ENCODE assay signal across 8 cellular contexts in genomic region chr11:125110506-125110905, GRCh38. TPM values are rescaled to one million over a fixed set of nuclear protein-coding genes. Genes with fewer than 3 reads are reported as not detected.
DNase-seq lines count a peak whose midpoint lies in the region; ATAC-seq and TF ChIP-seq lines count a peak whose summit lies in the region.

No MANE protein-coding gene starts in this region.

- dilution Hi-C loops in mammary epithelial cell (cut with HindIII; ENCODE audit: low sequenced_read_pairs) = no loop called here

- H3K27ac ChIP-seq in CD8-positive, alpha-beta T cell (ENCODE audit: low read depth, low read length) = no peak overlapping the region
- H3K27ac ChIP-seq in KOPT-K1 (ENCODE audit: low read depth, low read length, poor library complexity, severe bottlenecking) = peak overlapping the region; percentile 64
- peak overlapping the region; percentile 61 for H3K27ac ChIP-seq in mammary epithelial cell (ENCODE audit: insufficient read depth, low read depth, low read length)

- H3K9me3 ChIP-seq in CD8-positive, alpha-beta T cell (ENCODE audit: low read length) = no peaks in the 10 kb centered on the region
- no peaks in the 10 kb centered on the region for H3K9me3 ChIP-seq in KOPT-K1 (ENCODE audit: insufficient read depth, low read length, poor library complexity, severe bottlenecking)
- no peaks in the 10 kb centered on the region for H3K9me3 ChIP-seq in mammary epithelial cell (replicated peaks; ENCODE audit: insufficient read depth, low read length)

- H3K4me2 ChIP-seq in mammary epithelial cell (ENCODE audit: insufficient read depth, low read depth, low read length) = peak overlapping the region; percentile 79

- H3K4me1 Mint-ChIP-seq in CD8-positive, alpha-beta T cell (ENCODE audit: low read depth) = peaks cover 25% of the 10 kb centered on the region
- peaks cover 27% of the 10 kb centered on the region for H3K4me1 Mint-ChIP-seq in nephron progenitor cell

- no peaks in the 10 kb centered on the region for H3K27me3 Mint-ChIP-seq in CD8-positive, alpha-beta T cell (ENCODE audit: low read depth)
- peaks cover 15% of the 10 kb centered on the region for H3K27me3 Mint-ChIP-seq in nephron progenitor cell (ENCODE audit: low read depth, poor library complexity)

- intact Hi-C loops in CD8-positive, alpha-beta T cell (cut with DNase I, micrococcal nuclease) = loop anchor here (2.0 to 10.0 kb wide), 13 partner anchors 234 to 1370 kb away; partner anchors contain the start of genes FAM118B (in 2 of the 2), RPUSD4 (in 2 of the 2), STT3A (in 2 of the 2) and TBRG1 (in 2 of the 2)
- intact Hi-C loops in mammary epithelial cell (cut with micrococcal nuclease) = no loop called here

- peak overlapping the region; percentile 68 for H3K9ac ChIP-seq in mammary epithelial cell (ENCODE audit: insufficient read depth, low read length)

- H3K36me3 Mint-ChIP-seq in CD8-positive, alpha-beta T cell = peaks cover 8% of the 10 kb centered on the region
- peaks cover 35% of the 10 kb centered on the region for H3K36me3 Mint-ChIP-seq in nephron progenitor cell (ENCODE audit: low read depth)

- H3K27ac Mint-ChIP-seq in CD8-positive, alpha-beta T cell = peak overlapping the region; percentile 32
- H3K27ac Mint-ChIP-seq in nephron progenitor cell = no peak overlapping the region

- H3K27me3 ChIP-seq in CD8-positive, alpha-beta T cell (ENCODE audit: insufficient read depth, low read length) = no peaks in the 10 kb centered on the region
- H3K27me3 ChIP-seq in mammary epithelial cell (ENCODE audit: insufficient read depth, low read length) = no peaks in the 10 kb centered on the region

- POLR2A ChIA-PET in CD8-positive, alpha-beta T cell (lab: Charles Lee) = interaction anchor here (0.6 to 3.2 kb wide), 5 partner anchors 157 to 1675 kb away, joined by 3 to 15 read pairs (median 4); partner anchors contain the start of gene CCDC15

- no peak overlapping the region for H2AFZ ChIP-seq in mammary epithelial cell (ENCODE audit: low read depth, low read length)

- in situ Hi-C loops in mammary epithelial cell (cut with MboI; ENCODE audit: low sequenced_read_pairs in 2 of 2) = no loop called here

- no TSS peak for BruUV-seq in mammary epithelial cell (replicated peaks; lab: Mats Ljungman, UMichigan)

- no peaks in the 10 kb centered on the region for H4K20me1 ChIP-seq in mammary epithelial cell (ENCODE audit: insufficient read depth, low read length)

- peaks cover 4% of the 10 kb centered on the region for H3K9me3 Mint-ChIP-seq in CD8-positive, alpha-beta T cell
- H3K9me3 Mint-ChIP-seq in nephron progenitor cell = peaks cover 46% of the 10 kb centered on the region

- peaks cover 15% of the 10 kb centered on the region for H3K4me1 ChIP-seq in CD8-positive, alpha-beta T cell (ENCODE audit: insufficient read depth, low read length)
- peaks cover 4% of the 10 kb centered on the region for H3K4me1 ChIP-seq in mammary epithelial cell (ENCODE audit: insufficient read depth, low read length)

- TF ChIP-seq CTCF in CD8-positive, alpha-beta T cell (IDR thresholded peaks at IDR 0.05) = no peak
- TF ChIP-seq CTCF in mammary epithelial cell (conservative IDR thresholded peaks at IDR 0.05 in 1 of 2, IDR thresholded peaks at IDR 0.05 in 1 of 2; ENCODE audit: extremely low read depth in 1 of 2, insufficient read depth in 1 of 2, low read depth in 1 of 2, low read length in 2 of 2) (no peak), nephron progenitor cell (IDR thresholded peaks at IDR 0.05) (no peak)

- ATAC-seq in CD8-positive, alpha-beta T cell = no peak
- no peak for ATAC-seq in GM21360 (IDR thresholded peaks at IDR 0.05; ENCODE audit: unreplicated experiment)

- peak overlapping the region; percentile 89 for H3K4me3 ChIP-seq in CD8-positive, alpha-beta T cell (ENCODE audit: low read depth, low read length)
- peak overlapping the region; percentile 68 to 90 (median 72) for H3K4me3 ChIP-seq in mammary epithelial cell (replicated peaks in 1 of 3; ENCODE audit: insufficient read depth in 1 of 3, low read depth in 2 of 3, low read length in 3 of 3)

- CTCF ChIA-PET in CD8-positive, alpha-beta T cell (lab: Charles Lee) = interaction anchor here (2.1 to 3.3 kb wide), 3 partner anchors 13 to 32 kb away, joined by 6 to 14 read pairs (median 13); no protein-coding TSS in a partner anchor
- CTCF ChIA-PET in mammary epithelial cell (lab: Charles Lee; ENCODE audit: low non-redundant PET) = no interaction called here

- no peaks in the 10 kb centered on the region for H3K36me3 ChIP-seq in CD8-positive, alpha-beta T cell (ENCODE audit: insufficient read depth, low read length)
- H3K36me3 ChIP-seq in KOPT-K1 (ENCODE audit: insufficient read depth, low read length) = no peaks in the 10 kb centered on the region
- H3K36me3 ChIP-seq in mammary epithelial cell (ENCODE audit: insufficient read depth, low read length) = no peaks in the 10 kb centered on the region

- DNase-seq in CD8-positive, alpha-beta T cell = no peak
- DNase-seq in mammary epithelial cell (no peak), nephron progenitor cell (no peak), DMS53 (lab: John Stamatoyannopoulos, UW) (no peak), cerebellar nuclear complex (lab: John Stamatoyannopoulos, UW) (no peak)
- DNase-seq in effector CD4-positive, alpha-beta T cell = no peak

- H3K79me2 ChIP-seq in mammary epithelial cell (ENCODE audit: insufficient read depth, low read length) = peaks cover 12% of the 10 kb centered on the region

- 54% methylated on average over 4 of the region's 4 CpGs for WGBS in mammary epithelial cell (ENCODE audit: low coverage, missing lambda C conversion rate)

- H3K4me3 Mint-ChIP-seq in CD8-positive, alpha-beta T cell = peak overlapping the region; percentile 99
- H3K4me3 Mint-ChIP-seq in nephron progenitor cell = peak overlapping the region; percentile 97

RNA-seq across cellular contexts. Expression of gene TMEM218, which starts 0.9 kb away (rescaled TPM):
- total RNA-seq in CD8-positive, alpha-beta T cell = 1 to 10 TPM; 2.5 to 3.4 TPM
- 10 to 100 TPM; 15.0 to 17.5 TPM for total RNA-seq in mammary epithelial cell
- polyA plus RNA-seq in mammary epithelial cell = 25.6 TPM
- polyA minus RNA-seq in mammary epithelial cell = 0.31 TPM

RNA-seq across cellular contexts. Expression of gene SLC37A2, which starts 47.4 kb away (rescaled TPM):
- under 1 TPM in 1 of 2 experiments, not detected in 1; 0.16 TPM for total RNA-seq in CD8-positive, alpha-beta T cell
- 10 to 100 TPM; 34.8 to 85.5 TPM for total RNA-seq in mammary epithelial cell
- 80.3 TPM for polyA plus RNA-seq in mammary epithelial cell
- polyA minus RNA-seq in mammary epithelial cell = 76.7 TPM

RNA-seq across cellular contexts. Expression of gene PKNOX2, which starts 54.0 kb away (rescaled TPM):
- not detected for total RNA-seq in CD8-positive, alpha-beta T cell
- total RNA-seq in mammary epithelial cell = under 1 TPM; 0.16 to 0.33 TPM
- polyA plus RNA-seq in mammary epithelial cell = 0.10 TPM
- polyA minus RNA-seq in mammary epithelial cell = not detected

Comparison
In these comparisons a context has a peak if more than half of its experiments do, and no peak if none do; other contexts are left out.
1. RNA of gene SLC37A2, which starts 47.4 kb away (total RNA-seq): 34.8 to 85.5 TPM in mammary epithelial cell; 0.16 TPM in CD8-positive, alpha-beta T cell; every median in the first group is over 10 times any median in the second.